Comparison of ENCODE assay signal across 7 cellular contexts in the genomic region with DNA sequence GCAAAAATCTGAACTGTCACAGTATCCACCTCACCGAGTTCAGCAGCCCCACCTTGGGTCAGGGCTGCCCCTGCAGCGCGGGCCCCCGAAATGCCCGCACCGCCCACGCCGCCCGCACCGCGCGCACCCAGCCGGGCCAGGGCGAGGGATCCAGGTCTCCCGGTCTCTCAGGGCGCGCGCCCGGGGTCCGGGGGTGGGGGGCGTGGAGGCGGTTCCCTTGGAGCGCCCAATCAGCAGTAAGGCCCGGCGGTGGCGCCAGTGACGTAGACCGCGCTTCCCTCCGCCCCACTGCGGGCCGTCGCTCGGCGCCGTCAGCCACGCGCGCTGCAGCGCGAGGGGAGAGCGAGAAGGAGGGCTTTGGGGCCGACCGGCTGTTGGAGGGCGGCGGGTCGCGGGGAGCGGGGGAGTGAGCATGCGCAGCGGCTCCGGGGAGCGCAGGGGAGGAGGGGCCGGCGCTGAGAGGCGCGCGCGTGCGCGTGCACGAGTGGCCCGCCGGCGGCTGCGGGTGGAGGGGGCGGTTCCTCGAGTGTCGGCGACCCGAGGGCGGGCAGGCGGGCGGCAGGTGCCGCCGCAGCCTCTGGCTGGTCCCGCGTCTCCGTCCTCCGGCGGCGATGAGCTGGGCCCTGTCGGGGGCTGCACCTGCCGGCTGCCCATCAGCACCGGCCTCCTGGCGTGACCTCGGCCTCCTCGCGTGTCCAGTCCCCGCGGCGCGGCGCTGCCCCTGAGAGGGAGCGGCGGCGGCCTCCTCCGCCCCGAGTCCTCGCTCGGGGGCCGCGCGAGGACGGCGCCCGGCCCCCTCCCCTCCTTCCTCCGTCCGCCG. TPM values are rescaled to one million over a fixed set of nuclear protein-coding genes. Genes with fewer than 3 reads are reported as not detected.
DNase-seq lines count a peak whose midpoint lies in the region; ATAC-seq lines count a peak whose summit lies in the region.

A gene with protein sequence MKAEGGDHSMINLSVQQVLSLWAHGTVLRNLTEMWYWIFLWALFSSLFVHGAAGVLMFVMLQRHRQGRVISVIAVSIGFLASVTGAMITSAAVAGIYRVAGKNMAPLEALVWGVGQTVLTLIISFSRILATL (plus strand): TSS at position 521 of the 820 bp plus-strand sequence. CDS start 529 bp downstream, outside the sequence.

- DNase-seq in NCI-H2029 treated with DMSO at 0.1 percent for 48 hours (lab: John Stamatoyannopoulos, UW) (peak; percentile 83), T1000 (lab: John Stamatoyannopoulos, UW) (peak; percentile 85), astrocyte of the hippocampus (ENCODE audit: low read depth, low spot score) (peak; percentile 97), hypothalamus (lab: John Stamatoyannopoulos, UW) (peak; percentile 62 to 100 (median 95)), sciatic nerve (ENCODE audit: low spot score) (peak; percentile 97)

- intact Hi-C loops in sciatic nerve (cut with DNase I): no loop called here

- ATAC-seq in GM18517 (IDR thresholded peaks at IDR 0.05; ENCODE audit: unreplicated experiment) (peak; percentile 90), HG03039 (IDR thresholded peaks at IDR 0.05; ENCODE audit: unreplicated experiment) (peak; percentile 96), sciatic nerve (peak; percentile 99)

RNA-seq across cellular contexts. Expression of the gene that starts here (rescaled TPM):
- 9.5 TPM for total RNA-seq in sciatic nerve

Comparison
In these comparisons a context has a peak if more than half of its experiments do, and no peak if none do; other contexts are left out.
1. Peak in every context shown above with its lines: DNase-seq and ATAC-seq.